ENCODE assay signal across 25 cellular contexts in genomic region chr22:42083119-42083518, GRCh38. TPM values are rescaled to one million over a fixed set of nuclear protein-coding genes. Genes with fewer than 3 reads are reported as not detected.
DNase-seq lines count a peak whose midpoint lies in the region; ATAC-seq lines count a peak whose summit lies in the region.
"Had no signal": no experiment of that assay in that cellular context is flagged by ENCODE, and none has a peak within 500 bp of the region (broad histone marks: within the 10 kb centered on the region; RNA-seq: fewer than 3 reads in every experiment).

No MANE protein-coding gene starts in this region.

- ATAC-seq in Right ventricle myocardium superior (ENCODE audit: poor library complexity): no peak
- ATAC-seq in right cardiac atrium: no peak
- ATAC-seq in stimulated activated effector memory CD8-positive, alpha-beta T cell treated with anti-CD3 and anti-CD28 coated beads, Interleukin-12 subunit alpha, Interleukin-12 subunit beta, amount 100 ng/mL, for 72 hours: no peak
- ATAC-seq: GM12878, SK-N-SH treated with all-trans-retinoic acid at 6 μM for 48 hours had no signal

- H3K4me3 ChIP-seq in right cardiac atrium (ENCODE audit: low read length): no peak overlapping the region
- no peak overlapping the region for H3K4me3 ChIP-seq in CD8-positive, alpha-beta memory T cell (ENCODE audit: low read length)
- H3K4me3 ChIP-seq: GM12878, HAP-1, MG63, SJCRH30 had no signal

- POLR2A ChIA-PET in CD8-positive, alpha-beta memory T cell (lab: Charles Lee): no interaction called here

- H3K27me3 ChIP-seq in right cardiac atrium (ENCODE audit: control insufficient read depth, insufficient read depth): no peaks in the 10 kb centered on the region
- no peaks in the 10 kb centered on the region for H3K27me3 ChIP-seq in CD8-positive, alpha-beta memory T cell (ENCODE audit: insufficient read depth, low read length, poor library complexity, severe bottlenecking)
- H3K27me3 ChIP-seq: BE2C, MG63, SJCRH30 had no signal

- no peak overlapping the region for H3K4me3 Mint-ChIP-seq in stimulated activated effector memory CD8-positive, alpha-beta T cell treated with anti-CD3 and anti-CD28 coated beads, Interleukin-12 subunit alpha, Interleukin-12 subunit beta, amount 100 ng/mL, for 72 hours
- peak overlapping the region in 1 of 7 donors; percentile 67 for H3K4me3 Mint-ChIP-seq in CD8-positive, alpha-beta memory T cell
- H3K4me3 Mint-ChIP-seq: HFFc6 had no signal

- CTCF ChIA-PET in CD8-positive, alpha-beta memory T cell (lab: Charles Lee): no interaction called here

- H3K36me3 ChIP-seq in CD8-positive, alpha-beta memory T cell (ENCODE audit: insufficient read depth, low read length): peaks cover 37% of the 10 kb centered on the region

- peaks cover 9% of the 10 kb centered on the region for H3K4me1 ChIP-seq in right cardiac atrium (ENCODE audit: control insufficient read depth, insufficient read depth, low read length)
- peaks cover 18% of the 10 kb centered on the region for H3K4me1 ChIP-seq in CD8-positive, alpha-beta memory T cell (ENCODE audit: insufficient read depth, low read length)

- intact Hi-C loops in Right ventricle myocardium superior (cut with DNase I): no loop called here
- intact Hi-C loops in right cardiac atrium (cut with DNase I): loop anchor here in 1 of 4 donors (10.0 kb wide), 1 partner anchor 362 kb away; no protein-coding TSS in a partner anchor

- DNase-seq in DMS53 (lab: John Stamatoyannopoulos, UW) (peak; percentile 24), DMS53 treated with DMSO at 0.1 percent for 48 hours (lab: John Stamatoyannopoulos, UW; ENCODE audit: unreplicated experiment) (no peak), Right ventricle myocardium superior (peak; percentile 3), right cardiac atrium (no peak), mesenteric fat pad (ENCODE audit: low spot score) (peak; percentile 26), NOMO-1 (lab: John Stamatoyannopoulos, UW; ENCODE audit: unreplicated experiment in 2 of 2) (no peak)
- DNase-seq in stimulated activated effector memory CD8-positive, alpha-beta T cell treated with anti-CD3 and anti-CD28 coated beads, Interleukin-12 subunit alpha, Interleukin-12 subunit beta, amount 100 ng/mL, for 72 hours (ENCODE audit: low spot score in 2 of 2): no peak
- DNase-seq in CD8-positive, alpha-beta memory T cell: no peak
- DNase-seq: 8988T, ACHN, BE2C, EL, GDM1, GOT3, HFFc6, KBM-7, MG63, NCI-H2029, NCI-H2227 treated with DMSO at 0.1 percent for 48 hours, NCI-H526 treated with DMSO at 0.1 percent for 48 hours, OCI-M1, SJCRH30 had no signal

- H3K9me3 Mint-ChIP-seq in stimulated activated effector memory CD8-positive, alpha-beta T cell treated with anti-CD3 and anti-CD28 coated beads, Interleukin-12 subunit alpha, Interleukin-12 subunit beta, amount 100 ng/mL, for 72 hours: no peaks in the 10 kb centered on the region
- no peaks in the 10 kb centered on the region for H3K9me3 Mint-ChIP-seq in CD8-positive, alpha-beta memory T cell
- H3K9me3 Mint-ChIP-seq: HFFc6 had no signal

- peak overlapping the region; percentile 48 for H3K27ac Mint-ChIP-seq in stimulated activated effector memory CD8-positive, alpha-beta T cell treated with anti-CD3 and anti-CD28 coated beads, Interleukin-12 subunit alpha, Interleukin-12 subunit beta, amount 100 ng/mL, for 72 hours
- peak overlapping the region in 2 of 8 donors; percentile 21 to 27 for H3K27ac Mint-ChIP-seq in CD8-positive, alpha-beta memory T cell
- H3K27ac Mint-ChIP-seq: HFFc6 had no signal

- H3K9me3 ChIP-seq in right cardiac atrium (ENCODE audit: control insufficient read depth, low read length): no peaks in the 10 kb centered on the region
- no peaks in the 10 kb centered on the region for H3K9me3 ChIP-seq in CD8-positive, alpha-beta memory T cell (ENCODE audit: low read length)
- H3K9me3 ChIP-seq: BE2C, HAP-1, MG63, SJCRH30 had no signal

- no peaks in the 10 kb centered on the region for H3K27me3 Mint-ChIP-seq in CD8-positive, alpha-beta memory T cell

- peaks cover 79% of the 10 kb centered on the region for H3K36me3 Mint-ChIP-seq in stimulated activated effector memory CD8-positive, alpha-beta T cell treated with anti-CD3 and anti-CD28 coated beads, Interleukin-12 subunit alpha, Interleukin-12 subunit beta, amount 100 ng/mL, for 72 hours
- H3K36me3 Mint-ChIP-seq in CD8-positive, alpha-beta memory T cell: peaks cover 6 to 67% (median 6%) of the 10 kb centered on the region in 3 donors

- 89% methylated on average over 4 of the region's 4 CpGs for WGBS in right cardiac atrium

- peaks cover 25% of the 10 kb centered on the region for H3K4me1 Mint-ChIP-seq in stimulated activated effector memory CD8-positive, alpha-beta T cell treated with anti-CD3 and anti-CD28 coated beads, Interleukin-12 subunit alpha, Interleukin-12 subunit beta, amount 100 ng/mL, for 72 hours
- H3K4me1 Mint-ChIP-seq in CD8-positive, alpha-beta memory T cell: peaks cover 32 to 65% (median 42%) of the 10 kb centered on the region in 3 donors

- no peak overlapping the region for H3K27ac ChIP-seq in right cardiac atrium (ENCODE audit: low read length)
- no peak overlapping the region for H3K27ac ChIP-seq in CD8-positive, alpha-beta memory T cell (ENCODE audit: low read depth, low read length)
- H3K27ac ChIP-seq: SJCRH30 had no signal

RNA-seq across cellular contexts. Expression of gene SMDT1, which starts 3.6 kb away (rescaled TPM):
- 179 TPM for total RNA-seq in Right ventricle myocardium superior
- 100 to 1,000 TPM; 124 to 190 (median 153) TPM for total RNA-seq in right cardiac atrium
- polyA plus RNA-seq in right cardiac atrium: 188 TPM
- 69.3 TPM for total RNA-seq in mesenteric fat pad
- 10 to 100 TPM; 67.9 to 74.5 TPM for total RNA-seq in CD8-positive, alpha-beta memory T cell
- polyA plus RNA-seq in CD8-positive, alpha-beta memory T cell: 160 TPM

RNA-seq across cellular contexts. Expression of gene NDUFA6, which starts 7.5 kb away (rescaled TPM):
- total RNA-seq in Right ventricle myocardium superior: 298 TPM
- total RNA-seq in right cardiac atrium: 100 to 1,000 TPM; 212 to 255 (median 231) TPM
- 467 TPM for polyA plus RNA-seq in right cardiac atrium
- total RNA-seq in mesenteric fat pad: 55.8 TPM
- total RNA-seq in CD8-positive, alpha-beta memory T cell: 100 to 1,000 TPM; 106 to 126 TPM
- polyA plus RNA-seq in CD8-positive, alpha-beta memory T cell: 140 TPM

RNA-seq across cellular contexts. Expression of gene PHETA2, which starts 9.1 kb away (rescaled TPM):
- total RNA-seq in Right ventricle myocardium superior (4.2 TPM), right cardiac atrium (10 to 100 TPM in 1 of 4 donors, 1 to 10 TPM in 3; 7.4 to 11.5 (median 7.9) TPM), mesenteric fat pad (11.0 TPM)
- 6.4 TPM for polyA plus RNA-seq in right cardiac atrium
- 1 to 10 TPM; 3.1 TPM for total RNA-seq in CD8-positive, alpha-beta memory T cell
- polyA plus RNA-seq in CD8-positive, alpha-beta memory T cell: 0.67 TPM
- total RNA-seq: SJCRH30 had no signal

RNA-seq across cellular contexts. Expression of gene NAGA, which starts 12.5 kb away (rescaled TPM):
- total RNA-seq in Right ventricle myocardium superior (11.8 TPM), right cardiac atrium (10 to 100 TPM; 14.6 to 16.3 (median 15.4) TPM), mesenteric fat pad (25.8 TPM)
- 9.4 TPM for polyA plus RNA-seq in right cardiac atrium
- 10 to 100 TPM; 20.3 to 21.2 TPM for total RNA-seq in CD8-positive, alpha-beta memory T cell
- 19.0 TPM for polyA plus RNA-seq in CD8-positive, alpha-beta memory T cell

RNA-seq across cellular contexts. Expression of gene CYP2D6, which starts 47.5 kb away (rescaled TPM):
- total RNA-seq in Right ventricle myocardium superior: not detected
- total RNA-seq in right cardiac atrium: under 1 TPM; 0.19 to 0.29 (median 0.23) TPM
- 0.29 TPM for polyA plus RNA-seq in right cardiac atrium
- 0.26 TPM for total RNA-seq in mesenteric fat pad
- 1 to 10 TPM; 1.8 to 2.2 TPM for total RNA-seq in CD8-positive, alpha-beta memory T cell
- 0.26 TPM for polyA plus RNA-seq in CD8-positive, alpha-beta memory T cell

Comparison
In these comparisons a context has a peak if more than half of its experiments do, and no peak if none do; other contexts are left out.
1. DNase-seq: peak in DMS53 (single experiment), Right ventricle myocardium superior (single experiment) and mesenteric fat pad (single experiment); none in DMS53 treated with DMSO at 0.1 percent for 48 hours (single experiment), right cardiac atrium (0 of 3), stimulated activated effector memory CD8-positive, alpha-beta T cell treated with anti-CD3 and anti-CD28 coated beads, Interleukin-12 subunit alpha, Interleukin-12 subunit beta, amount 100 ng/mL, for 72 hours (0 of 2), NOMO-1 (0 of 2) and CD8-positive, alpha-beta memory T cell (0 of 5).